Comparison of ENCODE assay signal across 1 cellular context in the genomic region with DNA sequence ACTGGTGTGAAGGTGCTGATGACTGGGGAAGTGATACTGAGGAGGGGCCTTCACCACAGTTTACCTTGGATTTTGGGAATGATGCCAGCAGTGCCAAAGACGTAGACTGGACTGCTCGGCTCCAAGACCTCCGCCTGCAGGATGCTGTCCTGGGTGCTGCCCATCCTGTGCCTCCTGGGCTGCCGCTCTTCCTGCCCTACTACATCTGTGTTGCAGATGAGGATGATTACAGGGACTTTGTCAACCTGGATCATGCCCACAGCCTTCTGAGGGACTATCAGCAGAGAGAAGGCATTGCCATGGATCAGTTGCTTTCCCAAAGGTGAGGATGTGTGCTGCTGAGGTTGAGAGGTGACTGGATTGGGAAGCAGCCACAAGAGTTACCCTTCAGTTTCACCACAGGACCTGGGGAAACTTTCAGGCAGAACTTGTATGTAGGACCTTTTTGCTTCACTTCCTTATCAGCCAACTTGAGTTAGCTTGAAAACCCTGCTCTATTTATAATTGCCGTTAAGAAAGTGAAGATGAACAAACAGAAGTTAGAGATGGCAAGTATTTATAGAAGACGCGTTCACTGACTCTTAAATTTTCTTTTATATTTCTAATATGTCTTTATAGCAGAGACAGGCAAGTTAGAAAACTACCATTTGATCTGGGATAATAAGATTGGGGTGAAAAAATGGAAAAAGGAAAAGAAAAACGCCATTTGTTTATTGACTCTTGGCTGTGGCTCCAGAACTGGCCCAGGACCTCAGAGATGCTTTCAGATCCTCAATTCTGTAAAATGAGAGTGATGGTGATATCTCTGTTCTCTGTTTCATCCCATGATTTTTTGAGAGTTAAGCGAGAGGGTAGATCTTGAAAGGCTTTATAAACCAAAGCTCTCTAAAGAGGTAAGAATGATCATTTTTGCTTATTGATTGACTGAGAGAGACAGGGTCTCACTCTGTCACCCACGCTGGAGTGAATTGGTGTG.
TF ChIP-seq lines count a peak whose summit lies in the region.

No MANE protein-coding gene starts in this region.

TF ChIP-seq in HepG2, 621 proteins besides CTCF, POLR2A, EP300 and RAD21:
- TF ChIP-seq HNRNPL (IDR thresholded peaks at IDR 0.05; ENCODE audit: low read depth, low read length) (no peak), TBP (CRISPR knock-in tag; IDR thresholded peaks at IDR 0.05) (no peak), PAF1 (CRISPR knock-in tag; IDR thresholded peaks at IDR 0.05) (no peak)
- TF ChIP-seq, protein P1, sequence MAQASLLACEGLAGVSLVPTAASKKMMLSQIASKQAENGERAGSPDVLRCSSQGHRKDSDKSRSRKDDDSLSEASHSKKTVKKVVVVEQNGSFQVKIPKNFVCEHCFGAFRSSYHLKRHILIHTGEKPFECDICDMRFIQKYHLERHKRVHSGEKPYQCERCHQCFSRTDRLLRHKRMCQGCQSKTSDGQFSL (CRISPR knock-in tag; IDR thresholded peaks at IDR 0.05): no peak
